1 cellular context compared by ENCODE assay signal in genomic region chr10:110510086-110510485, GRCh38.
TF ChIP-seq lines count a peak whose summit lies in the region.

No MANE protein-coding gene starts in this region.

TF ChIP-seq in A549, 52 proteins besides CTCF, POLR2A, EP300 and RAD21 (continued from another document):
- TF ChIP-seq ELK1 (IDR thresholded peaks at IDR 0.05; ENCODE audit: low read depth, low read length): no peak
